Comparison of ENCODE assay signal across 13 cellular contexts in the genomic region with DNA sequence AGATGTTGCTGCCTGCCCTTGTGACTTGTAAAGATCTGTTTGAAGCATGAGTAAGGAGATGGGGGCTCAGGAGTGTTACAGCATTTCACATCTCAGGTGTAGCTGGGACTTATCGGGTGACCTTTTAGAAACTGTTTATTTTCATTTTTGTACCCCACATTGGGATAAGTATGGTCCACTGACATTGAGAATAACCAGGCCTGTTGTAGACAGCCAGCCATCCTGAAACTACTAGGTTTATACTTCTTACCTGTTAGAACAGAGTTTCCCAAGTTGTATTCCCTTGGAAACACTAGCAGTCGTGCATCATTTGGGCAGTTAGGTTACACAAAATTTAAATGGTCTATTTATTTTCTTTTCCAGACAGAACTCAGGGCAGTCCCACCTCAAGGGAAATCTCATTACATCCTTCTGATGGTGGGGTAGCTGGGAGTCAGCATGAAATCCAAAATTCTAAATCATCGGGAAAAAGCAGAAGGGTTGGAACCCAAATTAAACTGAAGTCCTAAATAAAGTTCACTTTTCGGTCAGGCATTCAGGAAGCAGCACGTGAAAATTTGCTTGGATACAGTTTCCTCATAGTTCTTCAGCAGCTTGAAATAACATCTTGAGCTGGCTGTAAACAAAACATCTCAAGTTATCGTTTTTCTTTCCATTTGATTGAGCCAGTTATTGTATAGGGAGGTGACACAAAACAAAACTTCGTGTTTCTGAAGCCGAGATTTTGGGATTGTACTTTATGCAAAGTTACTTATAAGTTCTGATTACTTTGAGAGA. TPM values are rescaled to one million over a fixed set of nuclear protein-coding genes. Genes with fewer than 3 reads are reported as not detected.
DNase-seq lines count a peak whose midpoint lies in the region; ATAC-seq and TF ChIP-seq lines count a peak whose summit lies in the region.
"Had no signal": no experiment of that assay in that cellular context is flagged by ENCODE, and none has a peak within 500 bp of the region (broad histone marks: within the 10 kb centered on the region; RNA-seq: fewer than 3 reads in every experiment).

No MANE protein-coding gene starts in this region.

- peak overlapping the region; percentile 92 for H3K27ac ChIP-seq in left ventricle myocardium inferior (replicated peaks)
- H3K27ac ChIP-seq in parathyroid adenoma: peak overlapping the region; percentile 79
- peak overlapping the region; percentile 83 to 86 for H3K27ac ChIP-seq in uterus

- peak overlapping the region; percentile 39 for H3K4me2 ChIP-seq in parathyroid adenoma (ENCODE audit: low read length)
- H3K4me2 ChIP-seq: A549 had no signal

- H3K27me3 ChIP-seq in left ventricle myocardium inferior (ENCODE audit: low read depth) (no peaks in the 10 kb centered on the region), parathyroid adenoma (ENCODE audit: control insufficient read depth, insufficient read depth, low read length) (no peaks in the 10 kb centered on the region), uterus (no peaks in the 10 kb centered on the region)

- H3K79me2 ChIP-seq in parathyroid adenoma: peaks cover 42% of the 10 kb centered on the region

- H3K4me1 ChIP-seq in left ventricle myocardium inferior (peaks cover 100% of the 10 kb centered on the region), parathyroid adenoma (peaks cover 60% of the 10 kb centered on the region), uterus (peaks cover 44 to 57% of the 10 kb centered on the region in 2 donors)

- no peak for TF ChIP-seq POLR2A in uterus (IDR thresholded peaks at IDR 0.05)

- no peaks in the 10 kb centered on the region for H3K36me3 ChIP-seq in left ventricle myocardium inferior
- H3K36me3 ChIP-seq in parathyroid adenoma (ENCODE audit: control insufficient read depth, insufficient read depth, low read length): no peaks in the 10 kb centered on the region
- no peaks in the 10 kb centered on the region for H3K36me3 ChIP-seq in uterus

- no peak for TF ChIP-seq CTCF in left ventricle myocardium inferior (IDR thresholded peaks at IDR 0.05; ENCODE audit: borderline replicate concordance)
- TF ChIP-seq CTCF in parathyroid adenoma (IDR thresholded peaks at IDR 0.05): no peak
- no peak for TF ChIP-seq CTCF in uterus (IDR thresholded peaks at IDR 0.05)

- peak overlapping the region; percentile 10 for H3K4me3 ChIP-seq in left ventricle myocardium inferior
- no peak overlapping the region for H3K4me3 ChIP-seq in parathyroid adenoma (ENCODE audit: low read depth, low read length)
- H3K4me3 ChIP-seq in uterus: no peak overlapping the region
- H3K4me3 ChIP-seq: A549 had no signal

- H3K9me3 ChIP-seq in left ventricle myocardium inferior (replicated peaks) (no peaks in the 10 kb centered on the region), parathyroid adenoma (ENCODE audit: control insufficient read depth, low read length) (no peaks in the 10 kb centered on the region), uterus (no peaks in the 10 kb centered on the region)
- H3K9me3 ChIP-seq: A549 had no signal

- intact Hi-C loops in left ventricle myocardium inferior (cut with micrococcal nuclease): no loop called here
- intact Hi-C loops in Right ventricle myocardium inferior (cut with DNase I): no loop called here
- intact Hi-C loops in uterus (cut with DNase I; ENCODE audit: low total_unique reads): no loop called here

- H3K9ac ChIP-seq in parathyroid adenoma: no peak overlapping the region

- no peak for DNase-seq in left ventricle myocardium inferior
- DNase-seq in Right ventricle myocardium inferior (ENCODE audit: missing footprints): no peak
- DNase-seq in fibroblast of gingiva (ENCODE audit: low read depth): peak; percentile 34
- DNase-seq in uterus: no peak
- DNase-seq in dedifferentiated amniotic fluid mesenchymal stem cell (ENCODE audit: extremely low spot score): no peak
- DNase-seq: EL, H9, hypothalamus, NCI-H510A treated with DMSO at 0.1 percent for 48 hours had no signal

- ATAC-seq in Right ventricle myocardium inferior (no peak), HG03139 (IDR thresholded peaks at IDR 0.05; ENCODE audit: unreplicated experiment) (no peak), HG02840 (IDR thresholded peaks at IDR 0.05; ENCODE audit: low FRiP score, unreplicated experiment) (no peak)
- ATAC-seq: A549 had no signal

- H2AFZ ChIP-seq in parathyroid adenoma: no peak overlapping the region

RNA-seq across cellular contexts. Expression of gene FOXO3, which starts 30.5 kb away (rescaled TPM):
- total RNA-seq in left ventricle myocardium inferior (34.8 TPM), Right ventricle myocardium inferior (32.3 TPM), uterus (10 to 100 TPM; 52.3 to 71.2 (median 61.3) TPM)
